In genomic region chr2:47174731-47175361, GRCh38 we compare ENCODE assay signal across 8 cellular contexts. TPM values are rescaled to one million over a fixed set of nuclear protein-coding genes. Genes with fewer than 3 reads are reported as not detected.
DNase-seq lines count a peak whose midpoint lies in the region; ATAC-seq and TF ChIP-seq lines count a peak whose summit lies in the region.

No MANE protein-coding gene starts in this region.

- peak overlapping the region; percentile 99 for H3K27ac Mint-ChIP-seq in activated T-cell treated with anti-CD3 and anti-CD28 coated beads, Interleukin-2, amount 50 U/mL, for 72 hours
- peak overlapping the region; percentile 91 for H3K27ac Mint-ChIP-seq in activated T-helper 1 cell treated with anti-CD3 and anti-CD28 coated beads, Interleukin-12 subunit alpha, Interleukin-12 subunit beta, Interleukin-2, Interleukin-4 antibody, amounts not matched to agents 30 ng/mL and 10 ng/mL and 1 ng/mL, durations not matched to agents 14 hours and 24 hours and 36 hours
- peak overlapping the region; percentile 98 for H3K27ac Mint-ChIP-seq in progenitor cell of endocrine pancreas

- H3K36me3 Mint-ChIP-seq in activated T-cell treated with anti-CD3 and anti-CD28 coated beads, Interleukin-2, amount 50 U/mL, for 72 hours (ENCODE audit: insufficient read depth in 2 of 2) = peaks cover 9 to 23% of the 10 kb centered on the region in 2 donors
- H3K36me3 Mint-ChIP-seq in activated T-helper 1 cell treated with anti-CD3 and anti-CD28 coated beads, Interleukin-12 subunit alpha, Interleukin-12 subunit beta, Interleukin-2, Interleukin-4 antibody, amounts not matched to agents 30 ng/mL and 10 ng/mL and 1 ng/mL, durations not matched to agents 14 hours and 24 hours and 36 hours (ENCODE audit: low read depth) = peaks cover 24% of the 10 kb centered on the region
- H3K36me3 Mint-ChIP-seq in progenitor cell of endocrine pancreas (ENCODE audit: insufficient read depth) = peaks cover 5% of the 10 kb centered on the region

- peak overlapping the region; percentile 96 to 99 for H3K4me3 Mint-ChIP-seq in activated T-cell treated with anti-CD3 and anti-CD28 coated beads, Interleukin-2, amount 50 U/mL, for 72 hours
- H3K4me3 Mint-ChIP-seq in activated T-helper 1 cell treated with anti-CD3 and anti-CD28 coated beads, Interleukin-12 subunit alpha, Interleukin-12 subunit beta, Interleukin-2, Interleukin-4 antibody, amounts not matched to agents 30 ng/mL and 10 ng/mL and 1 ng/mL, durations not matched to agents 14 hours and 24 hours and 36 hours = peak overlapping the region; percentile 99
- H3K4me3 Mint-ChIP-seq in progenitor cell of endocrine pancreas (ENCODE audit: low read depth) = peak overlapping the region; percentile 95

- H3K4me1 Mint-ChIP-seq in activated T-cell treated with anti-CD3 and anti-CD28 coated beads, Interleukin-2, amount 50 U/mL, for 72 hours (ENCODE audit: low read depth) = peaks cover 69% of the 10 kb centered on the region
- peaks cover 59% of the 10 kb centered on the region for H3K4me1 Mint-ChIP-seq in activated T-helper 1 cell treated with anti-CD3 and anti-CD28 coated beads, Interleukin-12 subunit alpha, Interleukin-12 subunit beta, Interleukin-2, Interleukin-4 antibody, amounts not matched to agents 30 ng/mL and 10 ng/mL and 1 ng/mL, durations not matched to agents 14 hours and 24 hours and 36 hours (ENCODE audit: low read depth)
- peaks cover 60% of the 10 kb centered on the region for H3K4me1 Mint-ChIP-seq in progenitor cell of endocrine pancreas (ENCODE audit: low read depth)

- intact Hi-C loops in activated T-helper 1 cell treated with anti-CD3 and anti-CD28 coated beads, Interleukin-12 subunit alpha, Interleukin-12 subunit beta, Interleukin-2, Interleukin-4 antibody, amounts not matched to agents 30 ng/mL and 10 ng/mL and 1 ng/mL, durations not matched to agents 14 hours and 24 hours and 36 hours (cut with micrococcal nuclease) = no loop called here

- TF ChIP-seq CTCF in progenitor cell of endocrine pancreas (IDR thresholded peaks at IDR 0.05; ENCODE audit: unreplicated experiment) = no peak

- peak in 1 of 2 donors; percentile 13 for ATAC-seq in activated T-cell treated with anti-CD3 and anti-CD28 coated beads, Interleukin-2, amount 50 U/mL, for 72 hours (replicated peaks in 1 of 2)
- ATAC-seq in HG02981 (IDR thresholded peaks at IDR 0.05; ENCODE audit: unreplicated experiment) = no peak

- H3K27me3 Mint-ChIP-seq in activated T-cell treated with anti-CD3 and anti-CD28 coated beads, Interleukin-2, amount 50 U/mL, for 72 hours (ENCODE audit: low read depth) = no peaks in the 10 kb centered on the region
- H3K27me3 Mint-ChIP-seq in activated T-helper 1 cell treated with anti-CD3 and anti-CD28 coated beads, Interleukin-12 subunit alpha, Interleukin-12 subunit beta, Interleukin-2, Interleukin-4 antibody, amounts not matched to agents 30 ng/mL and 10 ng/mL and 1 ng/mL, durations not matched to agents 14 hours and 24 hours and 36 hours (ENCODE audit: insufficient read depth) = peaks cover 2% of the 10 kb centered on the region
- no peaks in the 10 kb centered on the region for H3K27me3 Mint-ChIP-seq in progenitor cell of endocrine pancreas

- H3K9me3 Mint-ChIP-seq in activated T-cell treated with anti-CD3 and anti-CD28 coated beads, Interleukin-2, amount 50 U/mL, for 72 hours = no peaks in the 10 kb centered on the region
- H3K9me3 Mint-ChIP-seq in activated T-helper 1 cell treated with anti-CD3 and anti-CD28 coated beads, Interleukin-12 subunit alpha, Interleukin-12 subunit beta, Interleukin-2, Interleukin-4 antibody, amounts not matched to agents 30 ng/mL and 10 ng/mL and 1 ng/mL, durations not matched to agents 14 hours and 24 hours and 36 hours = no peaks in the 10 kb centered on the region
- H3K9me3 Mint-ChIP-seq in progenitor cell of endocrine pancreas (ENCODE audit: low read depth) = no peaks in the 10 kb centered on the region

- peak; percentile 38 to 44 for DNase-seq in activated T-cell treated with anti-CD3 and anti-CD28 coated beads, Interleukin-2, amount 50 U/mL, for 72 hours
- DNase-seq in activated T-cell treated with anti-CD3 and anti-CD28 coated beads, Interleukin-2, amount 50 U/mL, for 1 hour = no peak
- DNase-seq in NCI-H2029 treated with DMSO at 0.1 percent for 48 hours (lab: John Stamatoyannopoulos, UW) = peak; percentile 65
- DNase-seq in activated T-helper 1 cell treated with anti-CD3 and anti-CD28 coated beads, Interleukin-12 subunit alpha, Interleukin-12 subunit beta, Interleukin-2, Interleukin-4 antibody, amounts not matched to agents 30 ng/mL and 10 ng/mL and 1 ng/mL, durations not matched to agents 14 hours and 24 hours and 36 hours (ENCODE audit: low spot score) = peak; percentile 19
- peak; percentile 79 for DNase-seq in glomerular visceral epithelial cell (ENCODE audit: extremely low spot score)
- no peak for DNase-seq in progenitor cell of endocrine pancreas (ENCODE audit: low spot score, unreplicated experiment)
- no peak for DNase-seq in GM19238 (ENCODE audit: insufficient read length, low spot score)

RNA-seq across cellular contexts. Expression of gene CALM2, which starts 1.5 kb away (rescaled TPM):
- total RNA-seq in activated T-cell treated with anti-CD3 and anti-CD28 coated beads, Interleukin-2, amount 50 U/mL, for 72 hours = 100 to 1,000 TPM; 272 to 296 TPM
- total RNA-seq in activated T-helper 1 cell treated with anti-CD3 and anti-CD28 coated beads, Interleukin-12 subunit alpha, Interleukin-12 subunit beta, Interleukin-2, Interleukin-4 antibody, amounts not matched to agents 30 ng/mL and 10 ng/mL and 1 ng/mL, durations not matched to agents 14 hours and 24 hours and 36 hours = 404 and 419 TPM in 2 replicates
- 440 and 445 TPM in 2 replicates for total RNA-seq in progenitor cell of endocrine pancreas

RNA-seq across cellular contexts. Expression of gene STPG4, which starts 19.7 kb away (rescaled TPM):
- total RNA-seq in activated T-cell treated with anti-CD3 and anti-CD28 coated beads, Interleukin-2, amount 50 U/mL, for 72 hours = not detected
- total RNA-seq in activated T-helper 1 cell treated with anti-CD3 and anti-CD28 coated beads, Interleukin-12 subunit alpha, Interleukin-12 subunit beta, Interleukin-2, Interleukin-4 antibody, amounts not matched to agents 30 ng/mL and 10 ng/mL and 1 ng/mL, durations not matched to agents 14 hours and 24 hours and 36 hours = 0.34 TPM in 1 of 2 replicates, not detected in the other
- 0.33 and 0.34 TPM in 2 replicates for total RNA-seq in progenitor cell of endocrine pancreas

Comparison
In these comparisons a context has a peak if more than half of its experiments do, and no peak if none do; other contexts are left out.
1. DNase-seq: peak in activated T-cell treated with anti-CD3 and anti-CD28 coated beads, Interleukin-2, amount 50 U/mL, for 72 hours (2 of 2), NCI-H2029 treated with DMSO at 0.1 percent for 48 hours (single experiment), activated T-helper 1 cell treated with anti-CD3 and anti-CD28 coated beads, Interleukin-12 subunit alpha, Interleukin-12 subunit beta, Interleukin-2, Interleukin-4 antibody, amounts not matched to agents 30 ng/mL and 10 ng/mL and 1 ng/mL, durations not matched to agents 14 hours and 24 hours and 36 hours (single experiment) and glomerular visceral epithelial cell (single experiment); none in activated T-cell treated with anti-CD3 and anti-CD28 coated beads, Interleukin-2, amount 50 U/mL, for 1 hour (single experiment), progenitor cell of endocrine pancreas (single experiment) and GM19238 (single experiment).
2. Peak in every context shown above with its lines, with median percentiles within 50 percentile points of each other: H3K27ac Mint-ChIP-seq and H3K4me3 Mint-ChIP-seq.